Comparison of ENCODE assay signal across 8 cellular contexts in genomic region chr17:81018044-81018802, GRCh38. TPM values are rescaled to one million over a fixed set of nuclear protein-coding genes. Genes with fewer than 3 reads are reported as not detected.
A peak's percentile ranks its signal among the peaks of the same experiment; 100 is the strongest.
DNase-seq lines count a peak whose midpoint lies in the region; ATAC-seq and TF ChIP-seq lines count a peak whose summit lies in the region.

No MANE protein-coding gene starts in this region.

- TF ChIP-seq CTCF in AG10803 (conservative IDR thresholded peaks at IDR 0.05; ENCODE audit: low read length): no peak
- TF ChIP-seq CTCF in HEK293 (tag by site-specific recombination; IDR thresholded peaks at IDR 0.05): no peak
- no peak for TF ChIP-seq CTCF in dorsolateral prefrontal cortex (IDR thresholded peaks at IDR 0.05 in 54 of 56, conservative IDR thresholded peaks at IDR 0.05 in 2 of 56; ENCODE audit: low read depth in 1 of 56, partially characterized antibody in 56 of 56)

- WGBS in aorta, 2 donors: 29 to 31% methylated on average over 29 of the region's 29 CpGs

- in situ Hi-C loops in SK-MEL-5 (cut with HindIII; ENCODE audit: low pct_unique_long_range_greater_than_20kb, low sequenced_read_pairs): loop anchor here (25.0 kb wide), 1 partner anchor 94 kb away; no protein-coding TSS in a partner anchor

- H3K36me3 ChIP-seq in HEK293 (ENCODE audit: control insufficient read depth in 2 of 2, insufficient read depth in 1 of 2, low read length in 2 of 2): no peaks in the 10 kb centered on the region
- H3K36me3 ChIP-seq in aorta (ENCODE audit: control insufficient read depth in 1 of 2, insufficient read depth in 2 of 2, low read length in 1 of 2): no peaks in the 10 kb centered on the region

- H3K4me1 ChIP-seq in HEK293 (ENCODE audit: control insufficient read depth, insufficient read depth, low read length): no peaks in the 10 kb centered on the region
- peaks cover 21% of the 10 kb centered on the region for H3K4me1 ChIP-seq in mononuclear cell (ENCODE audit: insufficient read depth, low read length)
- H3K4me1 ChIP-seq in aorta (ENCODE audit: control insufficient read depth in 1 of 2, insufficient read depth in 2 of 2, low read length in 2 of 2): no peaks in the 10 kb centered on the region

- H3K27me3 ChIP-seq in dorsolateral prefrontal cortex (no peaks in the 10 kb centered on the region), mononuclear cell (ENCODE audit: insufficient read depth, low read length) (no peaks in the 10 kb centered on the region), aorta (ENCODE audit: control insufficient read depth in 1 of 2, insufficient read depth in 2 of 2, low read length in 1 of 2) (no peaks in the 10 kb centered on the region)

- DNase-seq in AG10803 (ENCODE audit: low read depth) (peak; percentile 52), SK-MEL-5 (ENCODE audit: low read depth, low spot score) (peak; percentile 73), dorsolateral prefrontal cortex (no peak), aorta (peak in 1 of 2 donors; percentile 64)

- H3K27ac ChIP-seq in HEK293 (ENCODE audit: extremely low read depth, low read depth, low read length) (no peak overlapping the region), dorsolateral prefrontal cortex (peak overlapping the region in 31 of 59 donors; percentile 2 to 78 (median 44)), aorta (ENCODE audit: low read depth in 1 of 2, low read length in 2 of 2) (no peak overlapping the region)

- intact Hi-C loops in dorsolateral prefrontal cortex (cut with DNase I): no loop called here
- intact Hi-C loops in aorta (cut with DNase I): no loop called here

- POLR2A ChIA-PET in HEK293 (lab: Yijun Ruan, JAX): interaction anchor here (0.9 to 1.5 kb wide), 2 partner anchors 11 to 17 kb away, joined by 3 to 5 read pairs; partner anchors contain the start of gene BAIAP2

- ATAC-seq in aorta (ENCODE audit: low FRiP score) (peak; percentile 72), HG02678 (IDR thresholded peaks at IDR 0.05; ENCODE audit: unreplicated experiment) (no peak), GM18519 (IDR thresholded peaks at IDR 0.05; ENCODE audit: low FRiP score, unreplicated experiment) (no peak)

- H3K4me3 ChIP-seq in AG10803 (ENCODE audit: low read length) (peak overlapping the region; percentile 39), HEK293 (ENCODE audit: low read depth, low read length) (no peak overlapping the region), dorsolateral prefrontal cortex (peak overlapping the region in 58 of 59 donors; percentile 1 to 60 (median 34)), mononuclear cell (ENCODE audit: low read length) (peak overlapping the region; percentile 37), aorta (ENCODE audit: low read length in 2 of 2) (no peak overlapping the region)

- CTCF ChIA-PET in HEK293 (lab: Yijun Ruan, JAX): interaction anchor here (0.7 to 3.5 kb wide), 7 partner anchors 8 to 204 kb away, joined by 3 to 14 read pairs (median 3); partner anchors contain the start of gene CEP131

- H3K9me3 ChIP-seq in HEK293 (ENCODE audit: control insufficient read depth, insufficient read depth, low read depth, low read length) (no peaks in the 10 kb centered on the region), mononuclear cell (ENCODE audit: low read depth, low read length) (no peaks in the 10 kb centered on the region), aorta (ENCODE audit: control insufficient read depth, low read length) (no peaks in the 10 kb centered on the region)

TF ChIP-seq in HEK293, 187 proteins besides CTCF, POLR2A, EP300 and RAD21 (continues in another document):
- TF ChIP-seq, protein P1, sequence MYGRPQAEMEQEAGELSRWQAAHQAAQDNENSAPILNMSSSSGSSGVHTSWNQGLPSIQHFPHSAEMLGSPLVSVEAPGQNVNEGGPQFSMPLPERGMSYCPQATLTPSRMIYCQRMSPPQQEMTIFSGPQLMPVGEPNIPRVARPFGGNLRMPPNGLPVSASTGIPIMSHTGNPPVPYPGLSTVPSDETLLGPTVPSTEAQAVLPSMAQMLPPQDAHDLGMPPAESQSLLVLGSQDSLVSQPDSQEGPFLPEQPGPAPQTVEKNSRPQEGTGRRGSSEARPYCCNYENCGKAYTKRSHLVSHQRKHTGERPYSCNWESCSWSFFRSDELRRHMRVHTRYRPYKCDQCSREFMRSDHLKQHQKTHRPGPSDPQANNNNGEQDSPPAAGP (tag by site-specific recombination; IDR thresholded peaks at IDR 0.05): no peak
- TF ChIP-seq MEIS1 (CRISPR knock-in tag; IDR thresholded peaks at IDR 0.05; ENCODE audit: borderline replicate concordance) (no peak), ZNF121 (tag by site-specific recombination; IDR thresholded peaks at IDR 0.05) (no peak), ZSCAN5A (tag by site-specific recombination; IDR thresholded peaks at IDR 0.05) (no peak), HOXC10 (CRISPR knock-in tag; IDR thresholded peaks at IDR 0.05) (no peak), ZNF629 (tag by site-specific recombination; IDR thresholded peaks at IDR 0.05) (no peak), KLF10 (tag by site-specific recombination; IDR thresholded peaks at IDR 0.05) (no peak), ZBTB49 (tag by site-specific recombination; IDR thresholded peaks at IDR 0.05; ENCODE audit: low read depth) (no peak), BCL11A (tag by site-specific recombination; IDR thresholded peaks at IDR 0.05; ENCODE audit: low read depth) (no peak), ZFP69B (tag by site-specific recombination; IDR thresholded peaks at IDR 0.05) (no peak), ZNF26 (tag by site-specific recombination; IDR thresholded peaks at IDR 0.05) (no peak), BCL6B (tag by site-specific recombination; IDR thresholded peaks at IDR 0.05) (peak; percentile 59; the same call in 1 of the 2 replicates), YY2 (tag by site-specific recombination; IDR thresholded peaks at IDR 0.05) (no peak), TRIM28 (IDR thresholded peaks at IDR 0.05; ENCODE audit: borderline replicate concordance, low read length) (peak; percentile 69; the same call in 1 of the 2 replicates)

RNA-seq across cellular contexts. Expression of gene BAIAP2, which starts 16.7 kb away (rescaled TPM):
- 26.7 and 33.6 TPM in 2 replicates for total RNA-seq in SK-MEL-5 (2014; rRNA removed; shearing (Covaris generic))
- 61.0 and 64.3 TPM in 2 replicates for polyA plus RNA-seq in SK-MEL-5 (2015; cell fraction: cytosol; rRNA removed)
- 73.9 and 104 TPM in 2 replicates for polyA plus RNA-seq in SK-MEL-5 (2015; cell fraction: nucleus; rRNA removed)
- total RNA-seq in dorsolateral prefrontal cortex (100 to 1,000 TPM; 104 to 353 (median 235) TPM), mononuclear cell (5.1 TPM), aorta (10 to 100 TPM; 19.2 to 23.7 TPM)
- 1 to 10 TPM; 1.7 to 9.5 TPM for polyA plus RNA-seq in aorta

RNA-seq across cellular contexts. Expression of gene CHMP6, which starts 26.6 kb away (rescaled TPM):
- 17.6 and 23.5 TPM in 2 replicates for total RNA-seq in SK-MEL-5 (2014; rRNA removed; shearing (Covaris generic))
- polyA plus RNA-seq in SK-MEL-5 (2015; cell fraction: cytosol; rRNA removed): 84.0 and 101 TPM in 2 replicates
- 27.2 and 37.8 TPM in 2 replicates for polyA plus RNA-seq in SK-MEL-5 (2015; cell fraction: nucleus; rRNA removed)
- total RNA-seq in dorsolateral prefrontal cortex (10 to 100 TPM; 15.4 to 33.4 (median 22.0) TPM), mononuclear cell (14.4 TPM), aorta (10 to 100 TPM; 22.9 to 30.9 TPM)
- 10 to 100 TPM; 15.9 to 30.8 TPM for polyA plus RNA-seq in aorta

Comparison
In these comparisons a context has a peak if more than half of its experiments do, and no peak if none do; other contexts are left out.
1. DNase-seq: peak in AG10803 (single experiment) and SK-MEL-5 (single experiment); none in dorsolateral prefrontal cortex (0 of 10).
2. H3K4me3 ChIP-seq: peak in AG10803 (single experiment), dorsolateral prefrontal cortex (58 of 59) and mononuclear cell (single experiment); none in HEK293 (single experiment) and aorta (0 of 2).
3. H3K27ac ChIP-seq: peak in dorsolateral prefrontal cortex (31 of 59); none in HEK293 (single experiment) and aorta (0 of 2).